In the genomic region with DNA sequence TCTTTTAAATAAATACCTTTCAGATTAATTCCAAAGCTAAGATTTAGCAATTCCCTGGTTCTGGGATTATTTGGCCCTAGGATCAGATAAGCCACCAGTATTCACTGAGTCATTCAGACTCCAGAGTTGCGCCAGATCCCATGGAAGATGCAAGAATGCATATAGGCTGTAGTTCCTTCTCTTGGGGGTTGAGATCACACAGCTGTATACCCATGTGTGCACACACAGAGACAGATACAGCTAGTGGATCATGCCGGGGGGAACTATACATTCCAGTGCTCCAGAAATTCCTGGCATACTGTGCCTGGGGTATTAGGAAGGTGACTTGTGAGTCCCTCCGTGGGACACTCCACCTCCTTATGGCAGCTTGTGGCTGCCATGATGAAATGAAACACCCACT, we compare ENCODE assay signal across 12 cellular contexts.
A peak's percentile ranks its signal among the peaks of the same experiment; 100 is the strongest.
DNase-seq lines count a peak whose midpoint lies in the region; ATAC-seq and TF ChIP-seq lines count a peak whose summit lies in the region.
"Had no signal": no experiment of that assay in that cellular context is flagged by ENCODE, and none has a peak within 500 bp of the region (broad histone marks: within the 10 kb centered on the region; RNA-seq: fewer than 3 reads in every experiment).

No MANE protein-coding gene starts in this region.

- DNase-seq in GM03348 (ENCODE audit: low spot score) (peak; percentile 84), amniotic epithelial cell (ENCODE audit: low read depth) (peak; percentile 98), fibroblast of villous mesenchyme (ENCODE audit: low read depth) (peak; percentile 99), NCI-H2029 (lab: John Stamatoyannopoulos, UW) (no peak), T-helper 17 cell (no peak), NCI-H446 (lab: John Stamatoyannopoulos, UW) (no peak)
- DNase-seq in stimulated activated effector memory CD8-positive, alpha-beta T cell treated with anti-CD3 and anti-CD28 coated beads, Interleukin-12 subunit alpha, Interleukin-12 subunit beta, amount 100 ng/mL, for 72 hours (ENCODE audit: low spot score in 2 of 2): no peak
- no peak for DNase-seq in stimulated activated CD4-positive, alpha-beta T cell treated with anti-CD3 and anti-CD28 coated beads, Interleukin-2, amount 100 ng/mL, for 48 hours
- DNase-seq: activated T-cell treated with anti-CD3 and anti-CD28 coated beads, Interleukin-2, amount 50 U/mL, for 24 hours; colonic mucosa; DMS79 had no signal

- no peak for TF ChIP-seq CTCF in fibroblast of villous mesenchyme (IDR thresholded peaks at IDR 0.05; ENCODE audit: insufficient read depth, low read depth, low read length)

- peaks cover 66% of the 10 kb centered on the region for H3K4me1 Mint-ChIP-seq in stimulated activated effector memory CD8-positive, alpha-beta T cell treated with anti-CD3 and anti-CD28 coated beads, Interleukin-12 subunit alpha, Interleukin-12 subunit beta, amount 100 ng/mL, for 72 hours
- H3K4me1 Mint-ChIP-seq in T-helper 17 cell: peaks cover 35% of the 10 kb centered on the region

- peaks cover 21% of the 10 kb centered on the region for H3K36me3 Mint-ChIP-seq in stimulated activated effector memory CD8-positive, alpha-beta T cell treated with anti-CD3 and anti-CD28 coated beads, Interleukin-12 subunit alpha, Interleukin-12 subunit beta, amount 100 ng/mL, for 72 hours
- peaks cover under 1% of the 10 kb centered on the region for H3K36me3 Mint-ChIP-seq in T-helper 17 cell (ENCODE audit: low read depth)

- no peaks in the 10 kb centered on the region for H3K9me3 ChIP-seq in T-helper 17 cell (ENCODE audit: control insufficient read depth, low read length, poor library complexity, severe bottlenecking)
- H3K9me3 ChIP-seq: colonic mucosa had no signal

- H3K27me3 Mint-ChIP-seq in T-helper 17 cell: no peaks in the 10 kb centered on the region
- H3K27me3 Mint-ChIP-seq: activated T-cell treated with anti-CD3 and anti-CD28 coated beads, Interleukin-2, amount 50 U/mL, for 24 hours had no signal

- ATAC-seq in stimulated activated effector memory CD8-positive, alpha-beta T cell treated with anti-CD3 and anti-CD28 coated beads, Interleukin-12 subunit alpha, Interleukin-12 subunit beta, amount 100 ng/mL, for 72 hours: no peak
- ATAC-seq in T-helper 17 cell: no peak

- peak overlapping the region; percentile 63 for H3K27ac Mint-ChIP-seq in stimulated activated effector memory CD8-positive, alpha-beta T cell treated with anti-CD3 and anti-CD28 coated beads, Interleukin-12 subunit alpha, Interleukin-12 subunit beta, amount 100 ng/mL, for 72 hours
- H3K27ac Mint-ChIP-seq in T-helper 17 cell: no peak overlapping the region
- H3K27ac Mint-ChIP-seq: activated T-cell treated with anti-CD3 and anti-CD28 coated beads, Interleukin-2, amount 50 U/mL, for 24 hours; T-helper 1 cell treated with Interleukin-12 subunit alpha and Interleukin-12 subunit beta and Interleukin-4 antibody, amounts not matched to agents 30 μg/mL and 1 μg/mL, for 36 hours had no signal

- no peaks in the 10 kb centered on the region for H3K9me3 Mint-ChIP-seq in stimulated activated effector memory CD8-positive, alpha-beta T cell treated with anti-CD3 and anti-CD28 coated beads, Interleukin-12 subunit alpha, Interleukin-12 subunit beta, amount 100 ng/mL, for 72 hours
- H3K9me3 Mint-ChIP-seq: activated T-cell treated with anti-CD3 and anti-CD28 coated beads, Interleukin-2, amount 50 U/mL, for 24 hours; T-helper 1 cell treated with Interleukin-12 subunit alpha and Interleukin-12 subunit beta and Interleukin-4 antibody, amounts not matched to agents 30 μg/mL and 1 μg/mL, for 36 hours had no signal

- no peak overlapping the region for H3K4me3 ChIP-seq in fibroblast of villous mesenchyme (ENCODE audit: low read depth, low read length)
- H3K4me3 ChIP-seq: colonic mucosa had no signal

- no peak overlapping the region for H3K4me3 Mint-ChIP-seq in stimulated activated effector memory CD8-positive, alpha-beta T cell treated with anti-CD3 and anti-CD28 coated beads, Interleukin-12 subunit alpha, Interleukin-12 subunit beta, amount 100 ng/mL, for 72 hours
- H3K4me3 Mint-ChIP-seq in T-helper 17 cell: no peak overlapping the region
- H3K4me3 Mint-ChIP-seq: activated T-cell treated with anti-CD3 and anti-CD28 coated beads, Interleukin-2, amount 50 U/mL, for 24 hours; T-helper 1 cell treated with Interleukin-12 subunit alpha and Interleukin-12 subunit beta and Interleukin-4 antibody, amounts not matched to agents 30 μg/mL and 1 μg/mL, for 36 hours had no signal

Comparison
In these comparisons a context has a peak if more than half of its experiments do, and no peak if none do; other contexts are left out.
1. DNase-seq: peak in GM03348 (single experiment), amniotic epithelial cell (single experiment) and fibroblast of villous mesenchyme (single experiment); none in stimulated activated effector memory CD8-positive, alpha-beta T cell treated with anti-CD3 and anti-CD28 coated beads, Interleukin-12 subunit alpha, Interleukin-12 subunit beta, amount 100 ng/mL, for 72 hours (0 of 2), NCI-H2029 (single experiment), T-helper 17 cell (0 of 3), NCI-H446 (0 of 2) and stimulated activated CD4-positive, alpha-beta T cell treated with anti-CD3 and anti-CD28 coated beads, Interleukin-2, amount 100 ng/mL, for 48 hours (0 of 2).